ENCODE assay signal across 8 cellular contexts in genomic region chr20:33732166-33732970, GRCh38. TPM values are rescaled to one million over a fixed set of nuclear protein-coding genes. Genes with fewer than 3 reads are reported as not detected.
DNase-seq lines count a peak whose midpoint lies in the region; ATAC-seq, FAIRE-seq and TF ChIP-seq lines count a peak whose summit lies in the region.

No MANE protein-coding gene starts in this region.

- CTCF ChIA-PET in IMR-90 (lab: Yijun Ruan, JAX): interaction anchor here (0.8 to 1.1 kb wide), 3 partner anchors 71 to 260 kb away, joined by 3 read pairs; no protein-coding TSS in a partner anchor
- CTCF ChIA-PET in SK-N-SH (lab: Yijun Ruan, JAX): interaction anchor here (0.6 to 2.5 kb wide), 23 partner anchors 9 to 397 kb away, joined by 3 to 18 read pairs (median 4); partner anchors contain the start of genes CHMP4B, E2F1 and PXMP4

- WGBS in IMR-90 (ENCODE audit: extremely low coverage in 2 of 2, insufficient read length in 1 of 2), 2 experiments: 1% methylated on average over 20 of the region's 68 CpGs; no CpG with 5 or more reads in 1 of the 2 experiments
- 13% methylated on average over 12 of the region's 68 CpGs for WGBS in SK-N-SH (ENCODE audit: low lambda C conversion rate)
- WGBS in adrenal gland, 4 donors: 1 to 10% (median 4%) methylated on average over 3 to 68 of the region's 68 CpGs
- 2% methylated on average over 68 of the region's 68 CpGs for WGBS in right cardiac atrium

- TF ChIP-seq POLR2A in IMR-90 (IDR thresholded peaks at IDR 0.05; ENCODE audit: low read depth, low read length) (no peak), adrenal gland (IDR thresholded peaks at IDR 0.05) (peak in 1 of 2 donors; percentile 44)

- peaks cover 18% of the 10 kb centered on the region for H3K4me1 ChIP-seq in IMR-90 (ENCODE audit: control insufficient read depth, insufficient read depth, low read length)
- peaks cover 10 to 14% of the 10 kb centered on the region in 2 experiments; a peak in 2 of 4 replicates for H3K4me1 ChIP-seq in SK-N-SH (ENCODE audit: control insufficient read depth in 1 of 2, insufficient read depth in 2 of 2, low read depth in 1 of 2, low read length in 1 of 2)
- peaks cover 5 to 24% of the 10 kb centered on the region in 2 donors for H3K4me1 ChIP-seq in adrenal gland (replicated peaks in 1 of 2)
- H3K4me1 ChIP-seq in right cardiac atrium (ENCODE audit: control insufficient read depth, insufficient read depth, low read length): no peaks in the 10 kb centered on the region

- H3K4ac ChIP-seq in IMR-90 (ENCODE audit: low read depth, low read length): peak overlapping the region; percentile 55

- H2BK20ac ChIP-seq in IMR-90 (ENCODE audit: low read depth, low read length): no peak overlapping the region

- in situ Hi-C loops in IMR-90 (cut with MboI; ENCODE audit: low sequenced_read_pairs): no loop called here

- H4K91ac ChIP-seq in IMR-90 (ENCODE audit: insufficient read depth, low read depth, low read length): peak overlapping the region; percentile 35

- peaks cover 7% of the 10 kb centered on the region; the same call in 1 of the 2 replicates for H3K9me1 ChIP-seq in IMR-90 (ENCODE audit: insufficient read depth, low read length)

- peaks cover 7% of the 10 kb centered on the region for H3K9me3 ChIP-seq in IMR-90 (ENCODE audit: control insufficient read depth, insufficient read depth, low read length)
- H3K9me3 ChIP-seq in SK-N-SH: peaks cover 9% of the 10 kb centered on the region
- peaks cover 0 to 8% (median 0%) of the 10 kb centered on the region in 3 donors for H3K9me3 ChIP-seq in adrenal gland (replicated peaks in 1 of 3)
- H3K9me3 ChIP-seq in right cardiac atrium (ENCODE audit: control insufficient read depth, low read length): no peaks in the 10 kb centered on the region

- H3K4me2 ChIP-seq in IMR-90 (ENCODE audit: low read depth, low read length) (peak overlapping the region; percentile 67), SK-N-SH (peak overlapping the region; percentile 90)

- H3K14ac ChIP-seq in IMR-90 (replicated peaks; ENCODE audit: low read depth, low read length): peak overlapping the region; percentile 50

- H4K5ac ChIP-seq in IMR-90 (ENCODE audit: low read depth, low read length): peak overlapping the region; percentile 21

- peak overlapping the region; percentile 47; the same call in 1 of the 3 replicates for H2BK15ac ChIP-seq in IMR-90 (ENCODE audit: low read depth, low read length)

- H3K79me1 ChIP-seq in IMR-90 (ENCODE audit: low read depth in 1 of 2, low read length in 2 of 2): peaks cover 12 to 33% of the 10 kb centered on the region in 2 experiments; a peak in 3 of 4 replicates

- FAIRE-seq in RCC 7860 (lab: Jason Lieb, UNC): no peak

- H3K79me2 ChIP-seq in SK-N-SH (ENCODE audit: insufficient read depth): no peaks in the 10 kb centered on the region

- TF ChIP-seq EP300 in SK-N-SH (IDR thresholded peaks at IDR 0.05; ENCODE audit: borderline replicate concordance in 1 of 2, low read depth in 1 of 2, low read length in 1 of 2): peak; percentile 99 to 100

- H3K4me3 ChIP-seq in IMR-90 (ENCODE audit: insufficient read depth, low read depth, low read length) (peak overlapping the region; percentile 43), SK-N-SH (ENCODE audit: low read depth in 2 of 2, low read length in 1 of 2) (peak overlapping the region; percentile 46 to 66), adrenal gland (peak overlapping the region in 3 of 4 donors; percentile 36 to 66 (median 62)), right cardiac atrium (ENCODE audit: low read length) (peak overlapping the region; percentile 24)

- no peak for TF ChIP-seq CTCF in IMR-90 (conservative IDR thresholded peaks at IDR 0.05; ENCODE audit: low read depth, low read length)
- TF ChIP-seq CTCF in SK-N-SH (IDR thresholded peaks at IDR 0.05): no peak; the same call in 1 of the 2 replicates
- peak in 1 of 6 experiments; percentile 24 for TF ChIP-seq CTCF in adrenal gland (IDR thresholded peaks at IDR 0.05)

- peaks cover 1% of the 10 kb centered on the region; the same call in 1 of the 2 replicates for H3K36me3 ChIP-seq in IMR-90 (ENCODE audit: control insufficient read depth, insufficient read depth, low read length)
- H3K36me3 ChIP-seq in SK-N-SH (replicated peaks in 1 of 2; ENCODE audit: control insufficient read depth in 1 of 2, insufficient read depth in 2 of 2, low read length in 1 of 2): peaks cover 0 to 6% of the 10 kb centered on the region in 2 experiments
- no peaks in the 10 kb centered on the region for H3K36me3 ChIP-seq in adrenal gland (replicated peaks in 1 of 2)

- TF ChIP-seq RAD21 in IMR-90 (IDR thresholded peaks at IDR 0.05; ENCODE audit: low read length) (no peak), SK-N-SH (IDR thresholded peaks at IDR 0.05; ENCODE audit: low read length) (no peak)

- peak overlapping the region; percentile 59 for H2AK9ac ChIP-seq in IMR-90 (replicated peaks; ENCODE audit: low read depth, low read length, poor library complexity)

- DNase-seq in DMS79 treated with DMSO at 0.1 percent for 48 hours (lab: John Stamatoyannopoulos, UW): peak; percentile 37
- no peak for DNase-seq in IMR-90
- no peak for DNase-seq in SK-N-SH
- DNase-seq in adrenal gland: peak; percentile 84 to 91 (median 87)
- peak; percentile 88 to 96 (median 96) for DNase-seq in right cardiac atrium
- DNase-seq in sciatic nerve (ENCODE audit: low spot score): no peak
- no peak for DNase-seq in RCC 7860 (ENCODE audit: low spot score)

- H3K56ac ChIP-seq in IMR-90 (ENCODE audit: extremely low read depth, insufficient read depth, low read length): peak overlapping the region; percentile 76

- POLR2A ChIA-PET in IMR-90 (lab: Charles Lee; ENCODE audit: unreplicated experiment) (interaction anchor here (0.6 kb wide), 1 partner anchor 260 kb away, joined by 3 read pairs; no protein-coding TSS in a partner anchor), SK-N-SH (lab: Yijun Ruan, JAX) (interaction anchor here (0.6 to 1.3 kb wide), 5 partner anchors 13 to 261 kb away, joined by 3 to 4 read pairs (median 3); partner anchors contain the start of gene RALY)

- peak overlapping the region; percentile 85; the same call in 1 of the 2 replicates for H3K23ac ChIP-seq in IMR-90 (ENCODE audit: low read depth, low read length)

- H3F3A ChIP-seq in SK-N-SH (replicated peaks; ENCODE audit: insufficient read depth): peaks cover 3% of the 10 kb centered on the region

- H3K18ac ChIP-seq in IMR-90 (ENCODE audit: low read depth, low read length): peak overlapping the region; percentile 3

- peak; percentile 56 for ATAC-seq in GM21526 (IDR thresholded peaks at IDR 0.05; ENCODE audit: low FRiP score, unreplicated experiment)
- ATAC-seq in IMR-90 (ENCODE audit: low read depth): peak; percentile 1; the same call in 1 of the 2 replicates
- peak; percentile 80 to 87 for ATAC-seq in right cardiac atrium
- peak; percentile 71 for ATAC-seq in sciatic nerve

- peak overlapping the region; percentile 61 for H3K9ac ChIP-seq in IMR-90 (ENCODE audit: low read depth, low read length)
- peak overlapping the region; percentile 66; the same call in 1 of the 2 replicates for H3K9ac ChIP-seq in SK-N-SH

- peak overlapping the region; percentile 94 to 97 for H4K8ac ChIP-seq in IMR-90 (ENCODE audit: low read depth in 2 of 2, low read length in 2 of 2)

- dilution Hi-C loops in IMR-90 (cut with HindIII; ENCODE audit: low sequenced_read_pairs, unreplicated experiment): no loop called here

- peak overlapping the region; percentile 49 for H2BK5ac ChIP-seq in IMR-90 (ENCODE audit: low read depth, low read length, poor library complexity, severe bottlenecking)

- peak overlapping the region; percentile 26 for H2BK120ac ChIP-seq in IMR-90 (ENCODE audit: low read depth, low read length)

- no peaks in the 10 kb centered on the region for H4K20me1 ChIP-seq in IMR-90 (ENCODE audit: insufficient read depth, low read length)
- no peaks in the 10 kb centered on the region for H4K20me1 ChIP-seq in SK-N-SH (ENCODE audit: insufficient read depth)

- peak overlapping the region; percentile 71 for H3K27ac ChIP-seq in IMR-90 (ENCODE audit: insufficient read depth, low read length)
- peak overlapping the region; percentile 59 to 87 for H3K27ac ChIP-seq in SK-N-SH (ENCODE audit: low read depth in 2 of 2, low read length in 1 of 2)
- H3K27ac ChIP-seq in adrenal gland: peak overlapping the region; percentile 53 to 96 (median 76)
- H3K27ac ChIP-seq in right cardiac atrium (ENCODE audit: low read length): peak overlapping the region; percentile 88

- intact Hi-C loops in IMR-90 (cut with micrococcal nuclease): loop anchor here (5.0 kb wide), 2 partner anchors 65 to 80 kb away; partner anchors contain the start of genes ACTL10 and CHMP4B
- intact Hi-C loops in adrenal gland (cut with DNase I): loop anchor here in 1 of 2 donors (10.0 kb wide), 1 partner anchor 278 kb away; no protein-coding TSS in a partner anchor
- intact Hi-C loops in right cardiac atrium (cut with DNase I): no loop called here
- intact Hi-C loops in sciatic nerve (cut with DNase I): loop anchor here (10.0 kb wide), 1 partner anchor 48 kb away; the partner anchor contains the start of gene E2F1

- no peaks in the 10 kb centered on the region; the same call in 1 of the 2 replicates for H3K27me3 ChIP-seq in IMR-90 (ENCODE audit: control insufficient read depth, insufficient read depth, low read length)
- no peaks in the 10 kb centered on the region for H3K27me3 ChIP-seq in SK-N-SH (ENCODE audit: insufficient read depth)
- H3K27me3 ChIP-seq in adrenal gland: no peaks in the 10 kb centered on the region
- H3K27me3 ChIP-seq in right cardiac atrium (ENCODE audit: control insufficient read depth, insufficient read depth): no peaks in the 10 kb centered on the region

- H2AK5ac ChIP-seq in IMR-90 (ENCODE audit: low read depth, low read length): peak overlapping the region; percentile 83

- no peaks in the 10 kb centered on the region for H3K9me2 ChIP-seq in SK-N-SH

- peak overlapping the region; percentile 99 for H2AFZ ChIP-seq in IMR-90 (replicated peaks; ENCODE audit: low read length, poor library complexity)
- peak overlapping the region; percentile 97 for H2AFZ ChIP-seq in SK-N-SH (ENCODE audit: low read depth)

- no TSS peak for BruUV-seq in IMR-90 (replicated peaks; lab: Mats Ljungman, UMichigan)

RNA-seq across cellular contexts. Expression of gene ZNF341, which starts 0.6 kb away (rescaled TPM):
- total RNA-seq in IMR-90 (2012; rRNA removed) (1.1 TPM in 2 replicates), adrenal gland (1 to 10 TPM; 1.1 to 4.8 (median 2.5) TPM), right cardiac atrium (1 to 10 TPM; 1.5 to 2.2 (median 1.8) TPM), sciatic nerve (4.7 TPM)
- polyA plus RNA-seq in IMR-90 (2012; rRNA removed) (3.4 TPM in 2 replicates), SK-N-SH (2012; rRNA removed) (2.8 and 3.2 TPM in 2 replicates), adrenal gland (1 to 10 TPM; 1.3 to 9.2 (median 5.7) TPM), right cardiac atrium (2.0 TPM)
- polyA plus RNA-seq in IMR-90 (2012; cell fraction: cytosol; rRNA removed): 2.0 and 2.9 TPM in 2 replicates
- polyA plus RNA-seq in IMR-90 (2012; cell fraction: nucleus; rRNA removed; ENCODE audit: low replicate concordance): 7.7 and 17.8 TPM in 2 replicates
- polyA plus RNA-seq in SK-N-SH (2012; cell fraction: cytosol; rRNA removed): 1.0 and 1.4 TPM in 2 replicates
- polyA plus RNA-seq in SK-N-SH (2012; cell fraction: nucleus; rRNA removed): 10.4 and 10.9 TPM in 2 replicates

RNA-seq across cellular contexts. Expression of gene PXMP4, which starts 12.3 kb away (rescaled TPM):
- 2.2 and 3.6 TPM in 2 replicates for total RNA-seq in IMR-90 (2012; rRNA removed)
- polyA plus RNA-seq in IMR-90 (2012; rRNA removed): 7.1 TPM in 2 replicates
- 4.9 and 10.3 TPM in 2 replicates for polyA plus RNA-seq in IMR-90 (2012; cell fraction: cytosol; rRNA removed)
- 2.7 and 4.5 TPM in 2 replicates for polyA plus RNA-seq in IMR-90 (2012; cell fraction: nucleus; rRNA removed; ENCODE audit: low replicate concordance)
- 5.6 and 5.7 TPM in 2 replicates for polyA plus RNA-seq in SK-N-SH (2012; rRNA removed)
- 2.0 and 3.4 TPM in 2 replicates for polyA plus RNA-seq in SK-N-SH (2012; cell fraction: cytosol; rRNA removed)
- polyA plus RNA-seq in SK-N-SH (2012; cell fraction: nucleus; rRNA removed): 2.9 and 4.0 TPM in 2 replicates
- 10 to 100 TPM; 11.9 to 47.4 (median 25.3) TPM for total RNA-seq in adrenal gland
- polyA plus RNA-seq in adrenal gland: 10 to 100 TPM in 2 of 3 donors, 1 to 10 TPM in 1; 6.8 to 19.0 (median 16.3) TPM
- 10 to 100 TPM in 3 of 4 donors, 1 to 10 TPM in 1; 8.0 to 12.9 (median 11.2) TPM for total RNA-seq in right cardiac atrium
- polyA plus RNA-seq in right cardiac atrium: 4.2 TPM
- 9.3 TPM for total RNA-seq in sciatic nerve

RNA-seq across cellular contexts. Expression of gene E2F1, which starts 46.2 kb away (rescaled TPM):
- total RNA-seq in IMR-90 (2012; rRNA removed) (10.6 and 10.9 TPM in 2 replicates), adrenal gland (1 to 10 TPM; 3.0 to 8.3 (median 5.7) TPM), right cardiac atrium (1 to 10 TPM in 2 of 4 donors, under 1 TPM in 2; 0.45 to 2.2 (median 1.0) TPM), sciatic nerve (1.4 TPM)
- polyA plus RNA-seq in IMR-90 (2012; rRNA removed) (14.0 and 14.6 TPM in 2 replicates), SK-N-SH (2012; rRNA removed) (12.4 and 15.0 TPM in 2 replicates), adrenal gland (1 to 10 TPM; 4.6 to 6.8 (median 4.7) TPM), right cardiac atrium (0.52 TPM)
- 9.9 and 10.2 TPM in 2 replicates for polyA plus RNA-seq in IMR-90 (2012; cell fraction: cytosol; rRNA removed)
- 13.7 and 30.1 TPM in 2 replicates for polyA plus RNA-seq in IMR-90 (2012; cell fraction: nucleus; rRNA removed; ENCODE audit: low replicate concordance)
- polyA plus RNA-seq in SK-N-SH (2012; cell fraction: cytosol; rRNA removed): 7.9 and 11.4 TPM in 2 replicates
- 32.7 and 45.1 TPM in 2 replicates for polyA plus RNA-seq in SK-N-SH (2012; cell fraction: nucleus; rRNA removed)

RNA-seq across cellular contexts. Expression of gene NECAB3, which starts 58.1 kb away (rescaled TPM):
- total RNA-seq in IMR-90 (2012; rRNA removed): 8.6 and 10.0 TPM in 2 replicates
- 28.4 and 28.5 TPM in 2 replicates for polyA plus RNA-seq in IMR-90 (2012; rRNA removed)
- polyA plus RNA-seq in IMR-90 (2012; cell fraction: cytosol; rRNA removed): 15.3 and 20.8 TPM in 2 replicates
- 115 and 191 TPM in 2 replicates for polyA plus RNA-seq in IMR-90 (2012; cell fraction: nucleus; rRNA removed; ENCODE audit: low replicate concordance)
- 20.1 and 25.1 TPM in 2 replicates for polyA plus RNA-seq in SK-N-SH (2012; rRNA removed)
- 5.8 and 10.6 TPM in 2 replicates for polyA plus RNA-seq in SK-N-SH (2012; cell fraction: cytosol; rRNA removed)
- 112 and 142 TPM in 2 replicates for polyA plus RNA-seq in SK-N-SH (2012; cell fraction: nucleus; rRNA removed)
- total RNA-seq in adrenal gland: 100 to 1,000 TPM in 7 of 8 donors, 10 to 100 TPM in 1; 91.5 to 187 (median 142) TPM
- polyA plus RNA-seq in adrenal gland: 100 to 1,000 TPM in 2 of 3 donors, 10 to 100 TPM in 1; 23.4 to 279 (median 174) TPM
- 10 to 100 TPM; 55.4 to 61.3 (median 57.0) TPM for total RNA-seq in right cardiac atrium
- polyA plus RNA-seq in right cardiac atrium: 57.4 TPM
- total RNA-seq in sciatic nerve: 24.1 TPM

Comparison
In these comparisons a context has a peak if more than half of its experiments do, and no peak if none do; other contexts are left out.
1. DNase-seq: peak in DMS79 treated with DMSO at 0.1 percent for 48 hours (single experiment), adrenal gland (7 of 7) and right cardiac atrium (3 of 3); none in IMR-90 (single experiment), SK-N-SH (single experiment), sciatic nerve (single experiment) and RCC 7860 (single experiment).
2. ATAC-seq: peak in every context shown above with its lines; median percentile 84 in right cardiac atrium; 71 in sciatic nerve; 56 in GM21526; 1 in IMR-90.
3. intact Hi-C loops: an anchor here in IMR-90 (5.0 kb wide) and sciatic nerve (10.0 kb wide); none called in right cardiac atrium.
4. Peak in every context shown above with its lines, with median percentiles within 50 percentile points of each other: H3K27ac ChIP-seq and H3K4me3 ChIP-seq.